In the genomic region with DNA sequence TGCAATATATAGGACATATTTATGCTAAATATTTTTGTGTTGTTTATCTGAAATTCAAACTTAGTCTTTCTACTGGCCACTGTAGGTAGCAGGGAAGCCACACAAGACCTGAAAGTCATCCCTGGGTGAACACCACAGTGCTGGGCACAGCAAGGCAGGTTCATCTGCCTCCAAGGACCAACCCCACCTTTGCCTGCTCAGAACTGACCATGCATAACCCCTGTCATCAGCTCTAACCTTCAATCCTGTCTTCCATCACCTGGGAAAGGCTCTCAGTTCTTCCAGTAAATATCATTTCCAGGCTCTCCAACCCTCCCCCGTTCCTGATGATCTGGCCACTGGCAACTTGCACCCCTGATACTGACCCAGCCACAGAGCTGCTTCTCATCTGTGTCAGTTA, we compare ENCODE assay signal across 34 cellular contexts. TPM values are rescaled to one million over a fixed set of nuclear protein-coding genes. Genes with fewer than 3 reads are reported as not detected.
"Had no signal": no experiment of that assay in that cellular context is flagged by ENCODE, and none has a peak within 500 bp of the region (broad histone marks: within the 10 kb centered on the region; RNA-seq: fewer than 3 reads in every experiment).

No MANE protein-coding gene starts in this region.

- H3K36me3 ChIP-seq: Peyer's patch, SJSA1 had no signal

- H3K4me3 Mint-ChIP-seq: activated CD4-positive, alpha-beta memory T cell treated with anti-CD3 and anti-CD28 coated beads for 36 hours; activated CD4-positive, alpha-beta T cell treated with anti-CD3 and anti-CD28 coated beads, Interleukin-2, amount 10 ng/mL, durations not matched to agents 7 days and 5 days; activated naive CD8-positive, alpha-beta T cell; activated naive CD8-positive, alpha-beta T cell treated with anti-CD3 and anti-CD28 coated beads, Interleukin-2, amount 50 U/mL, for 24 hours; activated T-cell treated with anti-CD3 and anti-CD28 coated beads, Interleukin-2, amount 50 U/mL, for 72 hours; activated T-helper 17 cell treated with anti-CD3 and anti-CD28 coated beads, Interleukin-2, amount 50 U/mL, for 72 hours; brain; T-helper 1 cell treated with Interleukin-12 subunit alpha and Interleukin-12 subunit beta and Interleukin-4 antibody, amounts not matched to agents 30 μg/mL and 1 μg/mL, for 36 hours; T-helper 2 cell treated with Interferon-gamma antibody and Interleukin-4, amounts not matched to agents 5 μg/mL and 100 μg/mL, for 36 hours had no signal

- H3K36me3 Mint-ChIP-seq: activated CD4-positive, alpha-beta memory T cell treated with anti-CD3 and anti-CD28 coated beads for 36 hours; activated naive CD8-positive, alpha-beta T cell; brain had no signal

- H3K27me3 Mint-ChIP-seq: activated CD4-positive, alpha-beta T cell treated with anti-CD3 and anti-CD28 coated beads, Interleukin-2, amount 10 ng/mL, durations not matched to agents 7 days and 5 days; activated naive CD8-positive, alpha-beta T cell; brain had no signal

- DNase-seq: activated CD4-positive, alpha-beta memory T cell treated with anti-CD3 and anti-CD28 coated beads for 36 hours; activated CD4-positive, alpha-beta T cell treated with anti-CD3 and anti-CD28 coated beads, Interleukin-2, amount 10 ng/mL, durations not matched to agents 7 days and 5 days; activated gamma-delta T cell; activated naive CD4-positive, alpha-beta T cell treated with Interleukin-2 at 50 U/mL for 16 hours; activated naive CD8-positive, alpha-beta T cell treated with anti-CD3 and anti-CD28 coated beads, Interleukin-2, amount 50 U/mL, for 24 hours; activated T-cell treated with anti-CD3 and anti-CD28 coated beads, Interleukin-2, amount 50 U/mL, for 1 hour; activated T-cell treated with anti-CD3 and anti-CD28 coated beads, Interleukin-2, amount 50 U/mL, for 72 hours; anterior cingulate cortex; cerebellar nuclear complex; NCI-H1092 treated with DMSO at 0.1 percent for 48 hours; NCI-H1417; NCI-H146; NCI-H187; NCI-H2029 treated with DMSO at 0.1 percent for 48 hours; NCI-H2107; NCI-H2171; NCI-H510A; NCI-H526; NCI-H748 treated with DMSO at 0.1 percent for 48 hours; NK-92 treated with Interleukin-12 subunit alpha and Interleukin-12 subunit beta, amount 100 ng/mL, for 24 hours; PC-3; RPMI8226; SHP77 treated with DMSO at 0.1 percent for 48 hours; SK-N-SH had no signal

- H3K27ac ChIP-seq: KMS-11, Peyer's patch, SJSA1 had no signal

- H3K4me3 ChIP-seq: Peyer's patch, SJSA1 had no signal

- H3K27ac Mint-ChIP-seq: activated CD4-positive, alpha-beta memory T cell treated with anti-CD3 and anti-CD28 coated beads for 36 hours; activated CD4-positive, alpha-beta T cell treated with anti-CD3 and anti-CD28 coated beads, Interleukin-2, amount 10 ng/mL, durations not matched to agents 7 days and 5 days; activated naive CD8-positive, alpha-beta T cell; activated naive CD8-positive, alpha-beta T cell treated with anti-CD3 and anti-CD28 coated beads, Interleukin-2, amount 50 U/mL, for 24 hours; activated T-cell treated with anti-CD3 and anti-CD28 coated beads, Interleukin-2, amount 50 U/mL, for 72 hours; activated T-helper 17 cell treated with anti-CD3 and anti-CD28 coated beads, Interleukin-2, amount 50 U/mL, for 72 hours; brain; T-helper 1 cell treated with Interleukin-12 subunit alpha and Interleukin-12 subunit beta and Interleukin-4 antibody, amounts not matched to agents 30 μg/mL and 1 μg/mL, for 36 hours; T-helper 2 cell treated with Interferon-gamma antibody and Interleukin-4, amounts not matched to agents 5 μg/mL and 100 μg/mL, for 36 hours had no signal

- H3K4me1 ChIP-seq: SJSA1 had no signal

- H3K9me3 Mint-ChIP-seq: activated CD4-positive, alpha-beta T cell treated with anti-CD3 and anti-CD28 coated beads, Interleukin-2, amount 10 ng/mL, durations not matched to agents 7 days and 5 days; activated T-cell treated with anti-CD3 and anti-CD28 coated beads, Interleukin-2, amount 50 U/mL, for 72 hours; activated T-helper 17 cell treated with anti-CD3 and anti-CD28 coated beads, Interleukin-2, amount 50 U/mL, for 72 hours; T-helper 1 cell treated with Interleukin-12 subunit alpha and Interleukin-12 subunit beta and Interleukin-4 antibody, amounts not matched to agents 30 μg/mL and 1 μg/mL, for 36 hours; T-helper 2 cell treated with Interferon-gamma antibody and Interleukin-4, amounts not matched to agents 5 μg/mL and 100 μg/mL, for 36 hours had no signal

- H3K27me3 ChIP-seq: Peyer's patch had no signal

- ATAC-seq: activated naive CD8-positive, alpha-beta T cell treated with anti-CD3 and anti-CD28 coated beads, Interleukin-2, amount 50 U/mL, for 24 hours; activated T-cell treated with anti-CD3 and anti-CD28 coated beads, Interleukin-2, amount 50 U/mL, for 72 hours; activated T-helper 17 cell treated with anti-CD3 and anti-CD28 coated beads, Interleukin-2, amount 50 U/mL, for 72 hours; PC-3 had no signal

- H3K4me1 Mint-ChIP-seq: activated T-helper 17 cell treated with anti-CD3 and anti-CD28 coated beads, Interleukin-2, amount 50 U/mL, for 72 hours had no signal

- H3K9me3 ChIP-seq: Peyer's patch, SJSA1, SK-N-SH had no signal

RNA-seq across cellular contexts. Expression of a gene that starts 32.7 kb away (rescaled TPM):
- total RNA-seq: bronchial epithelial cell, LHCN-M2, PC-3, SJSA1 had no signal
